17 cellular contexts compared by ENCODE assay signal in genomic region chr15:81170504-81170903, GRCh38. TPM values are rescaled to one million over a fixed set of nuclear protein-coding genes. Genes with fewer than 3 reads are reported as not detected.
A peak's percentile ranks its signal among the peaks of the same experiment; 100 is the strongest.
DNase-seq lines count a peak whose midpoint lies in the region; ATAC-seq and TF ChIP-seq lines count a peak whose summit lies in the region.
"Had no signal": no experiment of that assay in that cellular context is flagged by ENCODE, and none has a peak within 500 bp of the region (broad histone marks: within the 10 kb centered on the region; RNA-seq: fewer than 3 reads in every experiment).

No MANE protein-coding gene starts in this region.

- H3K4me3 ChIP-seq in heart right ventricle: no peak overlapping the region
- H3K4me3 ChIP-seq in fibroblast of mammary gland (ENCODE audit: control insufficient read depth, low read depth, low read length): no peak overlapping the region
- H3K4me3 ChIP-seq: HAP-1, SJSA1 had no signal

- peak in 5 of 8 donors; percentile 15 to 39 (median 19) for ATAC-seq in heart right ventricle

- WGBS in heart right ventricle, 2 donors: 48 to 57% methylated on average over 3 of the region's 3 CpGs

- DNase-seq in heart right ventricle (no peak), cardiac septum (ENCODE audit: low spot score) (no peak), OCI-M1 (lab: John Stamatoyannopoulos, UW) (peak; percentile 14), fibroblast of mammary gland (ENCODE audit: low read depth) (peak; percentile 70), HEK293T (ENCODE audit: extremely low spot score) (no peak), NCI-H1417 treated with DMSO at 0.1 percent for 48 hours (lab: John Stamatoyannopoulos, UW) (no peak), RKO (ENCODE audit: low spot score) (no peak)
- DNase-seq: CD4-positive, alpha-beta T cell; MV-4-11; NCI-H1436 treated with DMSO at 0.1 percent for 48 hours; NCI-H2081; NCI-H226; RPMI8226 had no signal

- H3K27ac ChIP-seq in heart right ventricle: peak overlapping the region in 6 of 10 donors; percentile 1 to 69 (median 38)
- H3K27ac ChIP-seq: SJSA1 had no signal

- H3K36me3 ChIP-seq in heart right ventricle: no peaks in the 10 kb centered on the region
- H3K36me3 ChIP-seq: HAP-1, SJSA1 had no signal

- CTCF ChIA-PET in HEK293T (lab: Yijun Ruan, JAX): interaction anchor here (2.7 kb wide), 1 partner anchor 96 kb away, joined by 13 read pairs; no protein-coding TSS in a partner anchor

- no peak for TF ChIP-seq CTCF in heart right ventricle (IDR thresholded peaks at IDR 0.05)
- no peak for TF ChIP-seq CTCF in fibroblast of mammary gland (conservative IDR thresholded peaks at IDR 0.05; ENCODE audit: control insufficient read depth, insufficient read depth, low read depth, low read length)

- H3K4me1 ChIP-seq in heart right ventricle: peaks cover 6 to 62% (median 21%) of the 10 kb centered on the region in 9 donors
- H3K4me1 ChIP-seq: HAP-1, SJSA1 had no signal

- H3K27me3 ChIP-seq in heart right ventricle: no peaks in the 10 kb centered on the region
- H3K27me3 ChIP-seq: SJSA1 had no signal

- POLR2A ChIA-PET in HEK293T (lab: Yijun Ruan, JAX): no interaction called here

- intact Hi-C loops in heart right ventricle (cut with DNase I): no loop called here
- intact Hi-C loops in cardiac septum (cut with DNase I): no loop called here

- no peaks in the 10 kb centered on the region for H3K9me3 ChIP-seq in heart right ventricle
- H3K9me3 ChIP-seq: HAP-1, SJSA1 had no signal

TF ChIP-seq in HEK293T, 16 proteins besides CTCF, POLR2A, EP300 and RAD21:
- TF ChIP-seq ELF4 (IDR thresholded peaks at IDR 0.05): no peak
- TF ChIP-seq FOXM1 (IDR thresholded peaks at IDR 0.05; ENCODE audit: borderline replicate concordance): no peak
- TF ChIP-seq TARDBP (IDR thresholded peaks at IDR 0.05): no peak
- TF ChIP-seq HDGF (IDR thresholded peaks at IDR 0.05; ENCODE audit: borderline replicate concordance): no peak
- no peak for TF ChIP-seq LEF1 (IDR thresholded peaks at IDR 0.05; ENCODE audit: borderline replicate concordance)
- TF ChIP-seq FOXA1 (IDR thresholded peaks at IDR 0.05): no peak
- no peak for TF ChIP-seq CTBP1 (IDR thresholded peaks at IDR 0.05; ENCODE audit: borderline replicate concordance)
- TF ChIP-seq ZNF384 (IDR thresholded peaks at IDR 0.05): no peak
- TF ChIP-seq ARNT (IDR thresholded peaks at IDR 0.05): no peak
- no peak for TF ChIP-seq NFRKB (IDR thresholded peaks at IDR 0.05)
- TF ChIP-seq L3MBTL2 (conservative IDR thresholded peaks at IDR 0.05): no peak
- no peak for TF ChIP-seq BHLHE40 (IDR thresholded peaks at IDR 0.05; ENCODE audit: borderline replicate concordance)
- TF ChIP-seq SP1 (IDR thresholded peaks at IDR 0.05): no peak
- TF ChIP-seq, protein P1, sequence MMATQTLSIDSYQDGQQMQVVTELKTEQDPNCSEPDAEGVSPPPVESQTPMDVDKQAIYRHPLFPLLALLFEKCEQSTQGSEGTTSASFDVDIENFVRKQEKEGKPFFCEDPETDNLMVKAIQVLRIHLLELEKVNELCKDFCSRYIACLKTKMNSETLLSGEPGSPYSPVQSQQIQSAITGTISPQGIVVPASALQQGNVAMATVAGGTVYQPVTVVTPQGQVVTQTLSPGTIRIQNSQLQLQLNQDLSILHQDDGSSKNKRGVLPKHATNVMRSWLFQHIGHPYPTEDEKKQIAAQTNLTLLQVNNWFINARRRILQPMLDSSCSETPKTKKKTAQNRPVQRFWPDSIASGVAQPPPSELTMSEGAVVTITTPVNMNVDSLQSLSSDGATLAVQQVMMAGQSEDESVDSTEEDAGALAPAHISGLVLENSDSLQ (IDR thresholded peaks at IDR 0.05): no peak
- no peak for TF ChIP-seq FOXK2 (IDR thresholded peaks at IDR 0.05)
- no peak for TF ChIP-seq SUZ12 (IDR thresholded peaks at IDR 0.05)
TF ChIP-seq in HEK293T: peak in this region for 0.

RNA-seq across cellular contexts. Expression of gene IL16, which starts 26.2 kb away (rescaled TPM):
- 10 to 100 TPM in 1 of 10 donors, 1 to 10 TPM in 9; 3.3 to 13.1 (median 4.1) TPM for total RNA-seq in heart right ventricle
- polyA plus RNA-seq in heart right ventricle: 1 to 10 TPM; 4.3 to 4.9 TPM
- total RNA-seq in cardiac septum: 2.5 TPM
- total RNA-seq: Daoy, HT-29, SJSA1 had no signal

RNA-seq across cellular contexts. Expression of gene CFAP161, which starts 36.4 kb away (rescaled TPM):
- total RNA-seq in heart right ventricle (1 to 10 TPM in 3 of 10 donors, under 1 TPM in 7; 0.28 to 1.2 (median 0.83) TPM), cardiac septum (1.7 TPM)
- under 1 TPM; 0.32 to 0.95 TPM for polyA plus RNA-seq in heart right ventricle
- total RNA-seq: CD4-positive, alpha-beta T cell; SJSA1 had no signal

Comparison
In these comparisons a context has a peak if more than half of its experiments do, and no peak if none do; other contexts are left out.
1. DNase-seq: peak in OCI-M1 (single experiment) and fibroblast of mammary gland (single experiment); none in heart right ventricle (0 of 2), cardiac septum (single experiment), HEK293T (single experiment), NCI-H1417 treated with DMSO at 0.1 percent for 48 hours (single experiment) and RKO (single experiment).